Comparison of ENCODE assay signal across 11 cellular contexts in genomic region chr5:95798048-95798447, GRCh38. TPM values are rescaled to one million over a fixed set of nuclear protein-coding genes. Genes with fewer than 3 reads are reported as not detected.
DNase-seq lines count a peak whose midpoint lies in the region; ATAC-seq, FAIRE-seq and TF ChIP-seq lines count a peak whose summit lies in the region.
"Had no signal": no experiment of that assay in that cellular context is flagged by ENCODE, and none has a peak within 500 bp of the region (broad histone marks: within the 10 kb centered on the region; RNA-seq: fewer than 3 reads in every experiment).

No MANE protein-coding gene starts in this region.

- no peak for ATAC-seq in A549
- no peak for ATAC-seq in gastroesophageal sphincter
- ATAC-seq in HG03280 (IDR thresholded peaks at IDR 0.05; ENCODE audit: unreplicated experiment): no peak
- ATAC-seq: GM23338 had no signal

- no peak for TF ChIP-seq CTCF in A549 (IDR thresholded peaks at IDR 0.05)
- no peak for TF ChIP-seq CTCF in NB4 (IDR thresholded peaks at IDR 0.05; ENCODE audit: low read depth, low read length)
- no peak for TF ChIP-seq CTCF in H1 (IDR thresholded peaks at IDR 0.05; ENCODE audit: control extremely low read depth in 1 of 3, insufficient read depth in 1 of 3, low read depth in 1 of 3, low read length in 3 of 3)
- TF ChIP-seq CTCF in gastroesophageal sphincter (IDR thresholded peaks at IDR 0.05): no peak

- no peak overlapping the region for H2BK120ac ChIP-seq in H1 (replicated peaks; ENCODE audit: low read depth, low read length)

- no peak overlapping the region for H3K18ac ChIP-seq in H1 (ENCODE audit: extremely low read depth, low read length)

- H3K4me3 ChIP-seq in A549 (no peak overlapping the region), NB4 (ENCODE audit: low read depth, low read length) (no peak overlapping the region), H1 (ENCODE audit: extremely low read depth in 1 of 4, insufficient read depth in 2 of 4, low read depth in 3 of 4, low read length in 4 of 4) (no peak overlapping the region), gastroesophageal sphincter (no peak overlapping the region)
- H3K4me3 ChIP-seq: BLaER1 treated with 17β-estradiol and CSF1 and Interleukin-3, amounts not matched to agents 10 nM and 100 nM; GM23338 had no signal

- no peak overlapping the region for H4K5ac ChIP-seq in H1 (ENCODE audit: insufficient read length, low read depth, low read length)

- CTCF ChIA-PET in A549 (lab: Yijun Ruan, JAX) (interaction anchor here (0.9 kb wide), 1 partner anchor 10 kb away, joined by 3 read pairs; no protein-coding TSS in a partner anchor), H1 (lab: Charles Lee; ENCODE audit: partially characterized antibody) (interaction anchor here (0.7 to 1.4 kb wide), 2 partner anchors 14 to 51 kb away, joined by 3 to 5 read pairs; no protein-coding TSS in a partner anchor)

- peaks cover 65% of the 10 kb centered on the region for H3K4me1 ChIP-seq in A549
- H3K4me1 ChIP-seq in H1 (replicated peaks in 1 of 4; ENCODE audit: control insufficient read depth in 3 of 4, insufficient read depth in 4 of 4, low read length in 3 of 4): no peaks in the 10 kb centered on the region
- H3K4me1 ChIP-seq in gastroesophageal sphincter: no peaks in the 10 kb centered on the region

- no peaks in the 10 kb centered on the region for H3K79me2 ChIP-seq in H1 (ENCODE audit: control insufficient read depth in 1 of 2, insufficient read depth in 2 of 2, low read length in 2 of 2)

- no peaks in the 10 kb centered on the region for H4K20me1 ChIP-seq in H1 (replicated peaks in 1 of 2; ENCODE audit: control insufficient read depth in 1 of 2, insufficient read depth in 2 of 2, low read length in 2 of 2)
- H4K20me1 ChIP-seq: BLaER1 treated with 17β-estradiol and CSF1 and Interleukin-3, amounts not matched to agents 10 nM and 100 nM had no signal

- H2BK20ac ChIP-seq in H1 (ENCODE audit: low read length): no peak overlapping the region

- H3K23ac ChIP-seq in H1 (ENCODE audit: insufficient read length): no peak overlapping the region

- no peak overlapping the region for H2BK5ac ChIP-seq in H1 (ENCODE audit: low read depth, low read length)

- WGBS in A549 (ENCODE audit: missing lambda C conversion rate): 82% methylated on average over 2 of the region's 2 CpGs
- 98% methylated on average over 2 of the region's 2 CpGs; no CpG with 5 or more reads in 1 of the 2 experiments for WGBS in H1 (ENCODE audit: extremely low coverage in 1 of 2, insufficient coverage in 1 of 2, insufficient read length in 1 of 2, insufficient replicate concordance in 2 of 2, low coverage in 1 of 2, low lambda C conversion rate in 2 of 2, missing lambda C conversion rate in 1 of 2), 2 experiments
- 86 to 88% methylated on average over 1 to 2 of the region's 2 CpGs for WGBS in gastroesophageal sphincter (ENCODE audit: low coverage in 1 of 2), 2 donors

- H3K14ac ChIP-seq in H1 (ENCODE audit: insufficient read length): no peak overlapping the region

- H3K9ac ChIP-seq in H1 (replicated peaks in 1 of 4; ENCODE audit: extremely low read depth in 1 of 4, low read depth in 3 of 4, low read length in 3 of 4): no peak overlapping the region
- H3K9ac ChIP-seq: BLaER1 treated with 17β-estradiol and CSF1 and Interleukin-3, amounts not matched to agents 10 nM and 100 nM had no signal

- H3K79me1 ChIP-seq in H1 (ENCODE audit: low read depth, low read length): no peaks in the 10 kb centered on the region

- no peak overlapping the region for H2AFZ ChIP-seq in H1 (ENCODE audit: low read length)
- H2AFZ ChIP-seq: GM23338 had no signal

- H3K9me3 ChIP-seq in A549 (no peaks in the 10 kb centered on the region), H1 (ENCODE audit: insufficient read depth in 2 of 2, low read depth in 1 of 2, low read length in 1 of 2) (no peaks in the 10 kb centered on the region), gastroesophageal sphincter (no peaks in the 10 kb centered on the region)

- no peak overlapping the region for H2BK15ac ChIP-seq in H1 (ENCODE audit: low read length)

- no peak overlapping the region for H4K91ac ChIP-seq in H1 (replicated peaks; ENCODE audit: insufficient read length, low read length)

- no peaks in the 10 kb centered on the region for H3K23me2 ChIP-seq in H1 (ENCODE audit: low read depth, low read length)

- no peak overlapping the region for H2BK12ac ChIP-seq in H1 (ENCODE audit: low read depth, low read length)

- H3K4me2 ChIP-seq in A549 (no peak overlapping the region), H1 (ENCODE audit: insufficient read depth in 1 of 2, low read depth in 2 of 2, low read length in 2 of 2) (no peak overlapping the region)
- H3K4me2 ChIP-seq: GM23338 had no signal

- POLR2A ChIA-PET in A549 (lab: Yijun Ruan, JAX): no interaction called here
- POLR2A ChIA-PET in H1 (lab: Charles Lee; ENCODE audit: partially characterized antibody): no interaction called here

- TF ChIP-seq RAD21 in A549 (conservative IDR thresholded peaks at IDR 0.05 in 1 of 2, IDR thresholded peaks at IDR 0.05 in 1 of 2): no peak
- no peak for TF ChIP-seq RAD21 in H1 (IDR thresholded peaks at IDR 0.05 in 1 of 2, conservative IDR thresholded peaks at IDR 0.05 in 1 of 2; ENCODE audit: low read depth in 2 of 2, low read length in 2 of 2)

- no peak overlapping the region for H3K56ac ChIP-seq in H1 (replicated peaks; ENCODE audit: insufficient read length, low read depth, low read length)

- no peak for TF ChIP-seq POLR2A in A549 (IDR thresholded peaks at IDR 0.05; ENCODE audit: low read length)
- TF ChIP-seq POLR2A in NB4 (IDR thresholded peaks at IDR 0.05; ENCODE audit: extremely low read depth, insufficient read length): no peak
- no peak for TF ChIP-seq POLR2A in H1 (IDR thresholded peaks at IDR 0.05; ENCODE audit: control extremely low read depth in 1 of 2, low read depth in 2 of 2, low read length in 2 of 2)
- no peak for TF ChIP-seq POLR2A in gastroesophageal sphincter (IDR thresholded peaks at IDR 0.05)

- H3K27ac ChIP-seq in A549 (peak overlapping the region; percentile 44 to 53; a peak in 3 of 6 replicates), H1 (ENCODE audit: low read depth, low read length) (no peak overlapping the region), gastroesophageal sphincter (no peak overlapping the region)
- H3K27ac ChIP-seq: BLaER1 treated with 17β-estradiol and CSF1 and Interleukin-3, amounts not matched to agents 10 nM and 100 nM had no signal

- DNase-seq in A549 (ENCODE audit: low read depth in 1 of 2, low spot score in 1 of 2): no peak
- DNase-seq in AML-193 (lab: John Stamatoyannopoulos, UW): peak; percentile 30 to 32
- peak; percentile 36 for DNase-seq in NB4 (ENCODE audit: low read depth)
- DNase-seq in H1 (ENCODE audit: low read depth in 1 of 2, low spot score in 2 of 2): no peak
- no peak for DNase-seq in dedifferentiated amniotic fluid mesenchymal stem cell (ENCODE audit: extremely low spot score)
- DNase-seq: CD4-positive, CD25-positive, alpha-beta regulatory T cell; H9 had no signal

- no peak overlapping the region for H2AK5ac ChIP-seq in H1 (ENCODE audit: low read depth, low read length)

- no peak overlapping the region for H3K4ac ChIP-seq in H1 (replicated peaks; ENCODE audit: insufficient read length, low read depth, low read length)

- TF ChIP-seq EP300 in A549 (IDR thresholded peaks at IDR 0.05) (no peak), H1 (IDR thresholded peaks at IDR 0.05; ENCODE audit: borderline replicate concordance in 1 of 2, low read depth in 2 of 2, low read length in 2 of 2) (no peak), gastroesophageal sphincter (IDR thresholded peaks at IDR 0.05) (no peak)

- no peaks in the 10 kb centered on the region for H3K36me3 ChIP-seq in H1 (ENCODE audit: control insufficient read depth in 2 of 4, insufficient read depth in 4 of 4, low read length in 3 of 4)
- H3K36me3 ChIP-seq in gastroesophageal sphincter: peaks cover 0 to 36% of the 10 kb centered on the region in 2 donors

- H3K27me3 ChIP-seq in H1 (replicated peaks in 1 of 4; ENCODE audit: control insufficient read depth in 3 of 4, extremely low read depth in 1 of 4, insufficient read depth in 3 of 4, low read length in 3 of 4) (no peaks in the 10 kb centered on the region), gastroesophageal sphincter (no peaks in the 10 kb centered on the region)
- H3K27me3 ChIP-seq: BLaER1 treated with 17β-estradiol and CSF1 and Interleukin-3, amounts not matched to agents 10 nM and 100 nM had no signal

- FAIRE-seq in A549 (lab: Jason Lieb, UNC) (no peak), H1 (lab: Jason Lieb, UNC) (no peak)

- H4K8ac ChIP-seq in H1 (ENCODE audit: extremely low read depth, insufficient read depth, low read length): no peak overlapping the region

TF ChIP-seq in A549, 52 proteins besides CTCF, POLR2A, EP300 and RAD21 (continues in another document):
- no peak for TF ChIP-seq HOXA7 (CRISPR knock-in tag; IDR thresholded peaks at IDR 0.05)

TF ChIP-seq in H1, 55 proteins besides CTCF, POLR2A, EP300 and RAD21:
- TF ChIP-seq CEBPB (IDR thresholded peaks at IDR 0.05; ENCODE audit: low read depth, low read length): peak; percentile 15; the same call in 1 of the 2 replicates
- TF ChIP-seq MAFK (IDR thresholded peaks at IDR 0.05; ENCODE audit: low read depth, low read length): no peak

RNA-seq across cellular contexts. Expression of gene GLRX, which starts 24.5 kb away (rescaled TPM):
- polyA plus RNA-seq in A549 (2011; rRNA removed): 329 and 381 TPM in 2 replicates
- polyA plus RNA-seq in A549 (2012; cell fraction: cytosol; rRNA removed): 165 and 222 TPM in 2 replicates
- 49.6 and 81.8 TPM in 2 replicates for polyA plus RNA-seq in A549 (2012; cell fraction: nucleus; rRNA removed)
- polyA plus RNA-seq in A549 (2017; fragmentation: RNase III; extraction: RNeasy Plus Mini Kit Qiagen cat#74134 plus additional on column Dnase treatment): 96.4 to 113 TPM (median 106 TPM) in 3 replicates
- 97.8 and 196 TPM in 2 replicates for polyA minus RNA-seq in A549 (2011; rRNA and poly(A)+ RNA removed)
- 21.6 and 22.9 TPM in 2 replicates for total RNA-seq in H1 (2021; fragmentation: NEBNext Ultra II Directional; extraction: Animal tissue kit (Norgen Biotek cat#: 25700))
- polyA plus RNA-seq in H1 (2011; rRNA removed): 13.2 and 31.2 TPM in 2 replicates
- polyA plus RNA-seq in H1 (2011; cell fraction: cytosol; rRNA removed): 49.0 TPM
- 23.8 TPM for polyA plus RNA-seq in H1 (2011; cell fraction: nucleus; rRNA removed)
- polyA plus RNA-seq in H1 (2012, experiment 1 of 2): 47.6 to 52.5 TPM (median 49.8 TPM) in 4 replicates
- polyA plus RNA-seq in H1 (2012, experiment 2 of 2): 6.8 TPM
- 21.4 TPM for polyA plus RNA-seq in H1 (2013, experiment 1 of 2)
- 21.3 TPM for polyA plus RNA-seq in H1 (2013, experiment 2 of 2)
- 23.9 and 28.2 TPM in 2 replicates for polyA minus RNA-seq in H1 (2011; rRNA and poly(A)+ RNA removed)
- 8.4 TPM for polyA minus RNA-seq in H1 (2011; cell fraction: cytosol; rRNA and poly(A)+ RNA removed)
- 34.3 TPM for polyA minus RNA-seq in H1 (2011; cell fraction: nucleus; rRNA and poly(A)+ RNA removed)
- 10 to 100 TPM; 20.2 to 65.3 (median 41.3) TPM for total RNA-seq in gastroesophageal sphincter

Comparison
In these comparisons a context has a peak if more than half of its experiments do, and no peak if none do; other contexts are left out.
1. DNase-seq: peak in AML-193 (2 of 2) and NB4 (single experiment); none in A549 (0 of 2), H1 (0 of 2) and dedifferentiated amniotic fluid mesenchymal stem cell (single experiment).
2. H3K27ac ChIP-seq: peak in A549 (2 of 2); none in H1 (single experiment) and gastroesophageal sphincter (0 of 4).
3. Of the 18 proteins assayed by ChIP-seq in both H1 and A549: peak only in H1: none; only in A549: none; in both: CEBPB; in neither: 17.